In genomic region chr7:104198673-104199278, GRCh38 we compare ENCODE assay signal across 35 cellular contexts.
"Had no signal": no experiment of that assay in that cellular context is flagged by ENCODE, and none has a peak within 500 bp of the region (broad histone marks: within the 10 kb centered on the region; RNA-seq: fewer than 3 reads in every experiment).

No MANE protein-coding gene starts in this region.

- H3K27me3 ChIP-seq: MG63 had no signal

- DNase-seq: activated B cell treated with CpG ODN at 0.5 μM for 24 hours; activated CD4-positive, alpha-beta memory T cell treated with anti-CD3 and anti-CD28 coated beads, Interleukin-2, amount 10 ng/mL, durations not matched to agents 7 days and 5 days; activated CD4-positive, alpha-beta T cell treated with anti-CD3 and anti-CD28 coated beads for 1 hour; activated CD4-positive, alpha-beta T cell treated with anti-CD3 and anti-CD28 coated beads for 48 hours; activated CD8-positive, alpha-beta memory T cell treated with anti-CD3 and anti-CD28 coated beads for 24 hours; activated CD8-positive, alpha-beta memory T cell treated with anti-CD3 and anti-CD28 coated beads, Interleukin-2, amount 10 ng/mL, durations not matched to agents 7 days and 5 days; activated CD8-positive, alpha-beta memory T cell treated with anti-CD3 and anti-CD28 coated beads, Interleukin-2, amount 50 U/mL, for 48 hours; activated effector memory CD4-positive, alpha-beta T cell treated with Interleukin-2 at 50 U/mL for 16 hours; activated naive CD4-positive, alpha-beta T cell treated with anti-CD3 and anti-CD28 coated beads, Interleukin-2, amount 10 ng/mL, durations not matched to agents 7 days and 5 days; activated naive CD8-positive, alpha-beta T cell treated with anti-CD3 and anti-CD28 coated beads, Interleukin-2, amount 50 U/mL, for 24 hours; activated T-cell treated with anti-CD3 and anti-CD28 coated beads, Interleukin-2, amount 50 U/mL, for 48 hours; anterior cingulate cortex; caudate nucleus; Kasumi-1; MG63; NCI-H1092; NCI-H1436 treated with DMSO at 0.1 percent for 48 hours; NCI-H187; NCI-H2029 treated with DMSO at 0.1 percent for 48 hours; NCI-H2107; NCI-H2171; NCI-H510A; NCI-H526; NCI-H748 treated with DMSO at 0.1 percent for 48 hours; NK-92 treated with Interleukin-12 subunit alpha and Interleukin-12 subunit beta, amount 100 ng/mL, for 24 hours; PC-9; SIG-M5; T-cell; T-helper 9 cell had no signal

- H3K9me3 ChIP-seq: MG63 had no signal

- H3K27ac ChIP-seq: PC-9, RWPE1, VCaP had no signal

- H2AFZ ChIP-seq: PC-9 had no signal

- FAIRE-seq: bronchial epithelial cell, RCC 7860 had no signal

- H3K4me2 ChIP-seq: PC-9 had no signal

- H3K4me3 ChIP-seq: MG63, PC-9 had no signal

- ATAC-seq: activated CD8-positive, alpha-beta memory T cell treated with anti-CD3 and anti-CD28 coated beads, Interleukin-2, amount 10 ng/mL, durations not matched to agents 7 days and 5 days; activated naive CD8-positive, alpha-beta T cell treated with anti-CD3 and anti-CD28 coated beads, Interleukin-2, amount 50 U/mL, for 24 hours; Right ventricle myocardium inferior; SK-N-SH treated with all-trans-retinoic acid at 6 μM for 48 hours; T-cell had no signal
